Comparison of ENCODE assay signal across 11 cellular contexts in the genomic region with DNA sequence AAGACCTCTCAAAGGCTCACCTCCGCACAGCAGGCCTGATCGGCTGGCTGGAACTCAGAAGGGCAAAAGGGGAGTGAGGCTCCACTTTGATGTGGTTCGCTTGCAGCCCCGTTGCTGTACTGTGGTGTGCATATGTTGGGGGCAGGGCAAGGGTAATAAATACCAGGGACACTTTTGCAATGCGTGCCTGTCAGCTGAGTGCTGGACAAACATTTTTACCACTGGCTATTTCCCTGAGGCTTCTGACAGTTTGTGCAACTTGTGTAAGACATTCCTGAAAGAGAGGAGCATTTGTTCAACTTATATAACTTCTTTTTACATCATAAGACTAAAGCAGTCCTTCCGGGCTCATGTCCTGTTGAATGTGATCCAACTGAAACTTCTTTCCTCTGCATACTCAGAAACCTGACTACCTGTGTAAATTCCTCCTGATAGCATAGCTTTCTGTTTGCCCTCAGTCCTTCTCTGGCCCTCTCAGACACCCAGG.
DNase-seq lines count a peak whose midpoint lies in the region; ATAC-seq and TF ChIP-seq lines count a peak whose summit lies in the region.
"Had no signal": no experiment of that assay in that cellular context is flagged by ENCODE, and none has a peak within 500 bp of the region (broad histone marks: within the 10 kb centered on the region; RNA-seq: fewer than 3 reads in every experiment).

No MANE protein-coding gene starts in this region.

- H3K27ac Mint-ChIP-seq in brain, result peak overlapping the region in 3 of 5 experiments; percentile 12 to 83 (median 20)

- no peak overlapping the region for H3K4me3 ChIP-seq in mesenchymal stem cell (ENCODE audit: insufficient read depth in 1 of 2, low read depth in 1 of 2, low read length in 2 of 2)
- no peak overlapping the region for H3K4me3 ChIP-seq in heart left ventricle

- no peak overlapping the region for H2BK15ac ChIP-seq in mesenchymal stem cell (ENCODE audit: low read depth, poor library complexity, severe bottlenecking)

- H3K4me3 Mint-ChIP-seq in brain, result no peak overlapping the region

- peaks cover 11% of the 10 kb centered on the region for H3K4me1 ChIP-seq in mesenchymal stem cell (ENCODE audit: control insufficient read depth, insufficient read depth, low read depth, low read length)
- H3K4me1 ChIP-seq in heart left ventricle, result peaks cover 0 to 3% (median 0%) of the 10 kb centered on the region in 12 donors

- H3K9me3 ChIP-seq in mesenchymal stem cell (ENCODE audit: control insufficient read depth, low read length), result no peaks in the 10 kb centered on the region
- peaks cover 0 to 4% (median 0%) of the 10 kb centered on the region in 12 donors for H3K9me3 ChIP-seq in heart left ventricle

- H2BK12ac ChIP-seq in mesenchymal stem cell (ENCODE audit: low read length in 2 of 2), result peak overlapping the region in 1 of 2 experiments; percentile 29

- no peak overlapping the region for H4K8ac ChIP-seq in mesenchymal stem cell (ENCODE audit: low read length)

- H3K9me3 Mint-ChIP-seq in brain, result peaks cover 0 to 4% (median 0%) of the 10 kb centered on the region in 5 experiments

- H3K27ac ChIP-seq in mesenchymal stem cell (ENCODE audit: low read length, poor library complexity, severe bottlenecking) (peak overlapping the region; percentile 72), heart left ventricle (no peak overlapping the region)

- WGBS in mesenchymal stem cell, result 2% methylated on average over 6 of the region's 6 CpGs
- WGBS in heart left ventricle, 4 donors, result 60 to 74% (median 70%) methylated on average over 6 of the region's 6 CpGs

- H4K91ac ChIP-seq in mesenchymal stem cell (ENCODE audit: low read length), result no peak overlapping the region

- no peak for TF ChIP-seq POLR2A in heart left ventricle (IDR thresholded peaks at IDR 0.05)

- peak overlapping the region; percentile 4 for H3K4me2 ChIP-seq in mesenchymal stem cell (ENCODE audit: low read length, poor library complexity, severe bottlenecking)

- no peak overlapping the region for H3K4ac ChIP-seq in mesenchymal stem cell (ENCODE audit: low read depth in 1 of 2, low read length in 2 of 2)

- no peak overlapping the region for H3K9ac ChIP-seq in mesenchymal stem cell (ENCODE audit: low read length)

- no peak overlapping the region for H3K14ac ChIP-seq in mesenchymal stem cell (ENCODE audit: low read length in 2 of 2)

- no peak overlapping the region for H3K23ac ChIP-seq in mesenchymal stem cell (ENCODE audit: low read length in 2 of 2)

- H3K18ac ChIP-seq in mesenchymal stem cell (ENCODE audit: low read depth in 1 of 2, low read length in 2 of 2), result peak overlapping the region; percentile 3 to 46

- H3K36me3 ChIP-seq in mesenchymal stem cell (ENCODE audit: control insufficient read depth in 1 of 2, insufficient read depth in 2 of 2, low read depth in 1 of 2, low read length in 2 of 2), result no peaks in the 10 kb centered on the region
- no peaks in the 10 kb centered on the region for H3K36me3 ChIP-seq in heart left ventricle

- ATAC-seq in HG03442 (IDR thresholded peaks at IDR 0.05; ENCODE audit: unreplicated experiment) (peak; percentile 56), heart left ventricle (no peak)

- no peak overlapping the region for H2AFZ ChIP-seq in mesenchymal stem cell (ENCODE audit: low read depth, low read length)

- TF ChIP-seq CTCF in brain (conservative IDR thresholded peaks at IDR 0.05) (no peak), heart left ventricle (IDR thresholded peaks at IDR 0.05) (no peak)

- H3K4me1 Mint-ChIP-seq in brain, result peaks cover 24% of the 10 kb centered on the region

- H2BK5ac ChIP-seq in mesenchymal stem cell (ENCODE audit: low read depth, low read length, poor library complexity, severe bottlenecking), result no peak overlapping the region

- no peaks in the 10 kb centered on the region for H3K36me3 Mint-ChIP-seq in brain

- no peak overlapping the region for H2AK5ac ChIP-seq in mesenchymal stem cell (ENCODE audit: low read length, severe bottlenecking)

- H3K27me3 ChIP-seq in mesenchymal stem cell (ENCODE audit: control insufficient read depth in 1 of 2, insufficient read depth in 1 of 2, low read length in 2 of 2) (no peaks in the 10 kb centered on the region), heart left ventricle (no peaks in the 10 kb centered on the region)

- no peaks in the 10 kb centered on the region for H3K79me1 ChIP-seq in mesenchymal stem cell (replicated peaks; ENCODE audit: low read length, poor library complexity, severe bottlenecking)

- DNase-seq in AG08395 (ENCODE audit: low spot score) (peak; percentile 54), mesenchymal stem cell (peak; percentile 90), KG1 (lab: John Stamatoyannopoulos, UW) (no peak), NCI-H226 (no peak), activated gamma-delta T cell treated with Interleukin-2 at 50 U/mL for 16 hours (no peak), heart left ventricle (no peak)
- DNase-seq: DMS79 treated with DMSO at 0.1 percent for 48 hours; MM.1S; stimulated activated CD4-positive, alpha-beta T cell treated with anti-CD3 and anti-CD28 coated beads, Interleukin-2, amount 100 ng/mL, for 24 hours had no signal

- intact Hi-C loops in heart left ventricle (cut with DNase I), result no loop called here

- H3K27me3 Mint-ChIP-seq in brain, result no peaks in the 10 kb centered on the region

- no peak overlapping the region for H2BK120ac ChIP-seq in mesenchymal stem cell (ENCODE audit: low read depth, low read length)

Comparison
In these comparisons a context has a peak if more than half of its experiments do, and no peak if none do; other contexts are left out.
1. DNase-seq: peak in AG08395 (single experiment) and mesenchymal stem cell (single experiment); none in KG1 (single experiment), NCI-H226 (single experiment), activated gamma-delta T cell treated with Interleukin-2 at 50 U/mL for 16 hours (single experiment) and heart left ventricle (0 of 5).